In genomic region chr6:36755435-36756348, GRCh38 we compare ENCODE assay signal across 8 cellular contexts. TPM values are rescaled to one million over a fixed set of nuclear protein-coding genes. Genes with fewer than 3 reads are reported as not detected.
DNase-seq lines count a peak whose midpoint lies in the region; ATAC-seq, FAIRE-seq and TF ChIP-seq lines count a peak whose summit lies in the region.

No MANE protein-coding gene starts in this region.

- TF ChIP-seq POLR2A in HepG2 (IDR thresholded peaks at IDR 0.05; ENCODE audit: insufficient read depth in 1 of 2, low read depth in 2 of 2, low read length in 2 of 2) = no peak
- no peak for TF ChIP-seq POLR2A in vagina (IDR thresholded peaks at IDR 0.05)
- no peak for TF ChIP-seq POLR2A in lower leg skin (IDR thresholded peaks at IDR 0.05)

- H4K20me1 ChIP-seq in HepG2 (ENCODE audit: insufficient read depth, low read length) = no peaks in the 10 kb centered on the region; the same call in 1 of the 2 replicates

- 20% methylated on average over 19 of the region's 19 CpGs for WGBS in HepG2 (ENCODE audit: low lambda C conversion rate)
- 39 to 41% methylated on average over 19 of the region's 19 CpGs for WGBS in lower leg skin, 2 donors

- no peak overlapping the region for H3K4me2 ChIP-seq in HepG2 (ENCODE audit: low read depth, low read length)

- H3K36me3 ChIP-seq in HepG2 (replicated peaks in 1 of 2; ENCODE audit: control insufficient read depth in 1 of 2, insufficient read depth in 2 of 2, low read length in 2 of 2) = no peaks in the 10 kb centered on the region
- H3K36me3 ChIP-seq in vagina = no peaks in the 10 kb centered on the region

- BruUV-seq in HepG2 (replicated peaks; lab: Mats Ljungman, UMichigan) = no TSS peak

- H3K4me3 ChIP-seq in HepG2 (replicated peaks in 1 of 3; ENCODE audit: insufficient read depth in 1 of 3, low read depth in 2 of 3, low read length in 3 of 3) = no peak overlapping the region
- H3K4me3 ChIP-seq in vagina = no peak overlapping the region
- H3K4me3 ChIP-seq in lower leg skin (ENCODE audit: low read depth, poor library complexity, severe bottlenecking) = no peak overlapping the region

- in situ Hi-C loops in HepG2 (cut with HindIII; ENCODE audit: extremely low pct_ligation_motif_present, low pct_unique_long_range_greater_than_20kb) = no loop called here

- CTCF ChIA-PET in HepG2 (lab: Yijun Ruan, JAX; ENCODE audit: low intra/inter-chr PET ratio, low total read pairs) = no interaction called here

- TF ChIP-seq EP300 in HepG2 (IDR thresholded peaks at IDR 0.05; ENCODE audit: low read depth in 2 of 2, low read length in 2 of 2) (no peak), HepG2 (CRISPR knock-in tag; IDR thresholded peaks at IDR 0.05; ENCODE audit: borderline replicate concordance) (no peak)

- FAIRE-seq in HepG2 (lab: Jason Lieb, UNC) = no peak

- POLR2A ChIA-PET in HepG2 (lab: Yijun Ruan, JAX) = no interaction called here

- peaks cover 2 to 74% of the 10 kb centered on the region in 2 experiments; a peak in 4 of 5 replicates for H3K27me3 ChIP-seq in HepG2 (ENCODE audit: control insufficient read depth in 1 of 2, insufficient read depth in 2 of 2, low read length in 2 of 2)
- H3K27me3 ChIP-seq in vagina = no peaks in the 10 kb centered on the region

- H2AFZ ChIP-seq in HepG2 (ENCODE audit: low read length) = no peak overlapping the region

- peak; percentile 75 for DNase-seq in NCI-H460 (ENCODE audit: extremely low read depth, low read depth)
- DNase-seq in activated T-cell treated with anti-CD3 and anti-CD28 coated beads for 4 hours = peak; percentile 57
- peak; percentile 40 for DNase-seq in HepG2 (ENCODE audit: low spot score)
- DNase-seq in vagina (ENCODE audit: extremely low spot score in 2 of 2) = no peak
- no peak for DNase-seq in NCI-H2029 (lab: John Stamatoyannopoulos, UW)
- no peak for DNase-seq in lower leg skin (ENCODE audit: low spot score in 2 of 2)

- no peak for TF ChIP-seq RAD21 in HepG2 (CRISPR knock-in tag; IDR thresholded peaks at IDR 0.05)

- H3K4me1 ChIP-seq in HepG2 (ENCODE audit: insufficient read depth, low read length) = peaks cover 10% of the 10 kb centered on the region; the same call in 1 of the 2 replicates
- peaks cover 36% of the 10 kb centered on the region for H3K4me1 ChIP-seq in vagina

- no peak overlapping the region for H3K9ac ChIP-seq in HepG2 (ENCODE audit: insufficient read depth, low read depth, low read length)

- intact Hi-C loops in HepG2 (cut with micrococcal nuclease; ENCODE audit: unreplicated experiment) = no loop called here
- intact Hi-C loops in vagina (cut with DNase I) = loop anchor here (5.0 to 10.0 kb wide), 2 partner anchors 138 to 331 kb away; no protein-coding TSS in a partner anchor
- intact Hi-C loops in lower leg skin (cut with DNase I; ENCODE audit: low total_unique reads) = loop anchor here (10.0 kb wide), 1 partner anchor 131 kb away; no protein-coding TSS in a partner anchor

- H3K79me2 ChIP-seq in HepG2 (ENCODE audit: insufficient read depth, low read length) = no peaks in the 10 kb centered on the region

- H3K9me3 ChIP-seq in HepG2 (ENCODE audit: low read length) = no peaks in the 10 kb centered on the region
- no peaks in the 10 kb centered on the region for H3K9me3 ChIP-seq in vagina

- ATAC-seq in GM19463 (IDR thresholded peaks at IDR 0.05; ENCODE audit: unreplicated experiment) (peak; percentile 38), HepG2 (no peak), HG02798 (IDR thresholded peaks at IDR 0.05; ENCODE audit: poor library complexity, unreplicated experiment) (no peak)

- TF ChIP-seq CTCF in HepG2 (CRISPR knock-in tag; IDR thresholded peaks at IDR 0.05) (no peak), vagina (IDR thresholded peaks at IDR 0.05) (no peak), lower leg skin (IDR thresholded peaks at IDR 0.05) (no peak)

- H3K27ac ChIP-seq in HepG2 (ENCODE audit: extremely low read length, insufficient read depth, low read length) (no peak overlapping the region), vagina (peak overlapping the region; percentile 22)

TF ChIP-seq in HepG2, 621 proteins besides CTCF, POLR2A, EP300 and RAD21 (continues in another document):
- TF ChIP-seq, protein P1, sequence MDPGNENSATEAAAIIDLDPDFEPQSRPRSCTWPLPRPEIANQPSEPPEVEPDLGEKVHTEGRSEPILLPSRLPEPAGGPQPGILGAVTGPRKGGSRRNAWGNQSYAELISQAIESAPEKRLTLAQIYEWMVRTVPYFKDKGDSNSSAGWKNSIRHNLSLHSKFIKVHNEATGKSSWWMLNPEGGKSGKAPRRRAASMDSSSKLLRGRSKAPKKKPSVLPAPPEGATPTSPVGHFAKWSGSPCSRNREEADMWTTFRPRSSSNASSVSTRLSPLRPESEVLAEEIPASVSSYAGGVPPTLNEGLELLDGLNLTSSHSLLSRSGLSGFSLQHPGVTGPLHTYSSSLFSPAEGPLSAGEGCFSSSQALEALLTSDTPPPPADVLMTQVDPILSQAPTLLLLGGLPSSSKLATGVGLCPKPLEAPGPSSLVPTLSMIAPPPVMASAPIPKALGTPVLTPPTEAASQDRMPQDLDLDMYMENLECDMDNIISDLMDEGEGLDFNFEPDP (CRISPR knock-in tag; conservative IDR thresholded peaks at IDR 0.05) = no peak
- TF ChIP-seq ZSCAN29 (CRISPR knock-in tag; conservative IDR thresholded peaks at IDR 0.05) = no peak
- TF ChIP-seq ZMYM3 (CRISPR knock-in tag; IDR thresholded peaks at IDR 0.05) = peak; percentile 44; the same call in 1 of the 2 replicates
- TF ChIP-seq CENPT (CRISPR knock-in tag; IDR thresholded peaks at IDR 0.05; ENCODE audit: low read depth) = no peak
- TF ChIP-seq FOSL2 (CRISPR knock-in tag; IDR thresholded peaks at IDR 0.05) = peak; percentile 64
- no peak for TF ChIP-seq ZNF205 (CRISPR knock-in tag; IDR thresholded peaks at IDR 0.05)
- 0 out of 2 replicates have a peak, but pooled peaks have one; percentile 30 for TF ChIP-seq ZNF609 (CRISPR knock-in tag; IDR thresholded peaks at IDR 0.05; ENCODE audit: borderline replicate concordance)
- peak; percentile 28; the same call in 1 of the 2 replicates for TF ChIP-seq RCOR2 (CRISPR knock-in tag; IDR thresholded peaks at IDR 0.05)

RNA-seq across cellular contexts. Expression of gene RAB44, which starts 58.1 kb away (rescaled TPM):
- not detected in 2 replicates for total RNA-seq in NCI-H460 (2014; rRNA removed; shearing (Covaris generic))
- polyA plus RNA-seq in NCI-H460 (2014; cell fraction: nucleus; rRNA removed) = not detected in 2 replicates
- not detected in 2 replicates for total RNA-seq in HepG2 (2016; rRNA removed; fragmentation: Illumina TruSeq; extraction: Trizol)
- total RNA-seq in HepG2 (2016; cell fraction: cytosol; rRNA removed; fragmentation: Illumina TruSeq; extraction: Trizol; ENCODE audit: low read depth) = not detected in 2 replicates
- not detected in 2 replicates for total RNA-seq in HepG2 (2016; cell fraction: insoluble cytoplasmic fraction; rRNA removed; fragmentation: Illumina TruSeq; extraction: Trizol)
- not detected in 2 replicates for total RNA-seq in HepG2 (2016; cell fraction: membrane; rRNA removed; fragmentation: Illumina TruSeq; extraction: Trizol)
- not detected in 2 replicates for total RNA-seq in HepG2 (2016; cell fraction: nucleus; rRNA removed; fragmentation: Illumina TruSeq; extraction: Trizol)
- not detected in 2 replicates for polyA plus RNA-seq in HepG2 (2011; rRNA removed)
- polyA plus RNA-seq in HepG2 (2011; cell fraction: cytosol; rRNA removed) = not detected in 2 replicates
- polyA plus RNA-seq in HepG2 (2011; cell fraction: nucleus; rRNA removed) = 0.09 TPM in 1 of 2 replicates, not detected in the other
- polyA plus RNA-seq in HepG2 (2012) = not detected in 2 replicates
- polyA plus RNA-seq in HepG2 (2016; cell fraction: cytosol; fragmentation: Illumina TruSeq; extraction: Trizol; ENCODE audit: low read depth) = not detected in 2 replicates
- not detected in 2 replicates for polyA plus RNA-seq in HepG2 (2016; cell fraction: insoluble cytoplasmic fraction; fragmentation: Illumina TruSeq; extraction: Trizol; ENCODE audit: low read depth)
- not detected in 2 replicates for polyA plus RNA-seq in HepG2 (2016; cell fraction: membrane; fragmentation: Illumina TruSeq; extraction: Trizol; ENCODE audit: low read depth)
- 0.13 TPM in 1 of 2 replicates, not detected in the other for polyA plus RNA-seq in HepG2 (2016; cell fraction: nucleus; fragmentation: Illumina TruSeq; extraction: Trizol; ENCODE audit: insufficient read depth, low read depth)
- polyA minus RNA-seq in HepG2 (2011; rRNA and poly(A)+ RNA removed; ENCODE audit: low replicate concordance) = 0.02 TPM in 1 of 2 replicates, not detected in the other
- not detected in 2 replicates for polyA minus RNA-seq in HepG2 (2011; cell fraction: cytosol; rRNA and poly(A)+ RNA removed)
- 0.13 TPM in 1 of 2 replicates, not detected in the other for polyA minus RNA-seq in HepG2 (2011; cell fraction: nucleus; rRNA and poly(A)+ RNA removed)
- 0.49 TPM for total RNA-seq in vagina
- under 1 TPM; 0.10 to 0.65 (median 0.26) TPM for total RNA-seq in lower leg skin

Comparison
In these comparisons a context has a peak if more than half of its experiments do, and no peak if none do; other contexts are left out.
1. DNase-seq: peak in NCI-H460 (single experiment), activated T-cell treated with anti-CD3 and anti-CD28 coated beads for 4 hours (single experiment) and HepG2 (single experiment); none in vagina (0 of 2), NCI-H2029 (single experiment) and lower leg skin (0 of 2).